Comparison of ENCODE assay signal across 9 cellular contexts in the genomic region with DNA sequence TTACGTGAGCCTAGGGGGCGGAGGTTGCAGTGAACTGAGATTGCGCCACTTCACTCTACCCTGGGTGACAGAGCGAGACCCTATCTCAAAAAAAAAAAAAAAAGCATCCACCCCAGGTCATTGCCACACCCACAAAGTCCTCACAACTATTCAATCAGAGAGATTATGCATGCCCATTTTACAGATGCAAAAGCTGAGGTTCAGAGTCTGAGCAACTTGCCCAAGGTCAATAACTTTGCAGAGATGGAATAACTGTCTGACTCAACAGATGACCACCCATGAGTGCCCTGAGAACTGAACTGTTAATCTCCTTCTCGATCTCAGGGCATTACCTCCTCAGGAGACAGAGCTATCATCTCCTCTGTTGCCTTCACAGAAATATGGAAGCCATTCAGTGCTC. TPM values are rescaled to one million over a fixed set of nuclear protein-coding genes. Genes with fewer than 3 reads are reported as not detected.
"Had no signal": no experiment of that assay in that cellular context is flagged by ENCODE, and none has a peak within 500 bp of the region (broad histone marks: within the 10 kb centered on the region; RNA-seq: fewer than 3 reads in every experiment).

No MANE protein-coding gene starts in this region.

- H3K27me3 Mint-ChIP-seq: IgD-negative memory B cell had no signal

- H3K4me3 Mint-ChIP-seq: IgD-negative memory B cell had no signal

- H3K27ac Mint-ChIP-seq: IgD-negative memory B cell had no signal

- DNase-seq: IMR-90, KBM-7, KG1 had no signal

- H3K9ac ChIP-seq: KMS-11 had no signal

- FAIRE-seq: HTR-8/SVneo had no signal

- H3K27ac ChIP-seq: HL-60, KMS-11 had no signal

- H3K4me2 ChIP-seq: KMS-11 had no signal

RNA-seq across cellular contexts. Expression of gene TMEM114, which starts 5.5 kb away (rescaled TPM):
- total RNA-seq: HT-29, HT1080, IMR-90 had no signal
- polyA plus RNA-seq: IgD-negative memory B cell, IMR-90 had no signal
